19 cellular contexts compared by ENCODE assay signal in the genomic region with DNA sequence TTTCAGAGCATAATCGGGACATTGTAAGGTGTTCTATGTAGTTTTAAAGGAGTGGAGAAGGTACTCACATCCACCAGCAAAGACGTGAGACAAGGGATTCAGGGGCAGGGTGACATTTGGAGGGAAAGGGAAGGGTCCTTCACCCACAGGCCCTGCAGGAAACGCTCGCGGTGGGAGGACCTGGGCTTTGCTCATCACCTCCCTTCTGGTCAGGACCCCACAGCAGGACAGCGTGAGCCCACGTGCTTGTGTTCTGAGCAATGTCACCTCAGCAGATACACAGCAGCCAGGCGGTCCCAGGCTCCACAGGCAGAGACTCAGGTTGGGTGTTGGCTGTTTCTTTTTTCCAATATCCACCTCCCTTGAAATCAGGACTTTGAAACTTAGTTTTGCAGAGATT. TPM values are rescaled to one million over a fixed set of nuclear protein-coding genes. Genes with fewer than 3 reads are reported as not detected.
DNase-seq lines count a peak whose midpoint lies in the region; ATAC-seq, FAIRE-seq and TF ChIP-seq lines count a peak whose summit lies in the region.
"Had no signal": no experiment of that assay in that cellular context is flagged by ENCODE, and none has a peak within 500 bp of the region (broad histone marks: within the 10 kb centered on the region; RNA-seq: fewer than 3 reads in every experiment).

No MANE protein-coding gene starts in this region.

- H2BK12ac ChIP-seq in H1 (ENCODE audit: low read depth, low read length) = no peak overlapping the region

- peak overlapping the region; percentile 53 for H3K4ac ChIP-seq in H1 (replicated peaks; ENCODE audit: insufficient read length, low read depth, low read length)

- no peaks in the 10 kb centered on the region for H3K79me2 ChIP-seq in H1 (ENCODE audit: control insufficient read depth in 1 of 2, insufficient read depth in 2 of 2, low read length in 2 of 2)
- H3K79me2 ChIP-seq in MM.1S (ENCODE audit: low read length) = no peaks in the 10 kb centered on the region

- no peaks in the 10 kb centered on the region for H3F3A ChIP-seq in MM.1S (ENCODE audit: insufficient read depth, low read length)

- no peak overlapping the region for H2BK15ac ChIP-seq in H1 (ENCODE audit: low read length)

- POLR2A ChIA-PET in H1 (lab: Charles Lee; ENCODE audit: partially characterized antibody) = interaction anchor here (1.2 kb wide), 1 partner anchor 22 kb away, joined by 3 read pairs; no protein-coding TSS in a partner anchor

- H3K27ac Mint-ChIP-seq in natural killer cell treated with Interleukin-12 subunit alpha and Interleukin-12 subunit beta and Interleukin-15 and Interleukin-18, amount 100 ng/mL, for 72 hours = peak overlapping the region in 1 of 2 donors; percentile 62
- no peak overlapping the region for H3K27ac Mint-ChIP-seq in natural killer cell
- H3K27ac Mint-ChIP-seq: CD8-positive, alpha-beta T cell; HFFc6 had no signal

- H3K36me3 ChIP-seq in H1 (ENCODE audit: control insufficient read depth in 2 of 4, insufficient read depth in 4 of 4, low read length in 3 of 4) (no peaks in the 10 kb centered on the region), MM.1S (replicated peaks; ENCODE audit: insufficient read depth, low read length) (no peaks in the 10 kb centered on the region)
- H3K36me3 ChIP-seq: BLaER1 treated with 17β-estradiol and CSF1 and Interleukin-3, amounts not matched to agents 10 nM and 100 nM had no signal

- TF ChIP-seq RAD21 in H1 (IDR thresholded peaks at IDR 0.05 in 1 of 2, conservative IDR thresholded peaks at IDR 0.05 in 1 of 2; ENCODE audit: low read depth in 2 of 2, low read length in 2 of 2) = no peak

- H3K27ac ChIP-seq in H1 (ENCODE audit: low read depth, low read length) (no peak overlapping the region), MM.1S (ENCODE audit: low read length) (no peak overlapping the region)
- H3K27ac ChIP-seq: BLaER1 treated with 17β-estradiol and CSF1 and Interleukin-3, amounts not matched to agents 10 nM and 100 nM; GM23248; HL-60 had no signal

- no peak overlapping the region for H3K14ac ChIP-seq in H1 (ENCODE audit: insufficient read length)

- H3K4me3 ChIP-seq in H1 (ENCODE audit: extremely low read depth in 1 of 4, insufficient read depth in 2 of 4, low read depth in 3 of 4, low read length in 4 of 4) (no peak overlapping the region), MM.1S (ENCODE audit: low read length) (no peak overlapping the region)
- H3K4me3 ChIP-seq: BLaER1 treated with 17β-estradiol and CSF1 and Interleukin-3, amounts not matched to agents 10 nM and 100 nM; GM23248 had no signal

- H3K79me1 ChIP-seq in H1 (ENCODE audit: low read depth, low read length) = no peaks in the 10 kb centered on the region

- intact Hi-C loops in natural killer cell (cut with micrococcal nuclease) (no loop called here), posterior vena cava (cut with DNase I) (no loop called here)

- no peak overlapping the region for H3K56ac ChIP-seq in H1 (replicated peaks; ENCODE audit: insufficient read length, low read depth, low read length)

- no peak overlapping the region for H4K91ac ChIP-seq in H1 (replicated peaks; ENCODE audit: insufficient read length, low read length)

- no peak overlapping the region for H4K5ac ChIP-seq in H1 (ENCODE audit: insufficient read length, low read depth, low read length)

- H3K4me2 ChIP-seq in H1 (ENCODE audit: insufficient read depth in 1 of 2, low read depth in 2 of 2, low read length in 2 of 2) (no peak overlapping the region), MM.1S (ENCODE audit: low read depth, low read length) (no peak overlapping the region)
- H3K4me2 ChIP-seq: BLaER1 treated with 17β-estradiol and CSF1 and Interleukin-3, amounts not matched to agents 10 nM and 100 nM had no signal

- H3K4me1 ChIP-seq in H1 (replicated peaks in 1 of 4; ENCODE audit: control insufficient read depth in 3 of 4, insufficient read depth in 4 of 4, low read length in 3 of 4) (no peaks in the 10 kb centered on the region), MM.1S (ENCODE audit: low read length) (no peaks in the 10 kb centered on the region)

- CTCF ChIA-PET in H1 (lab: Charles Lee; ENCODE audit: partially characterized antibody) = interaction anchor here (1.6 kb wide), 1 partner anchor 8 kb away, joined by 6 read pairs; no protein-coding TSS in a partner anchor

- FAIRE-seq in H1 (lab: Jason Lieb, UNC) (no peak), frontal cortex (lab: Jason Lieb, UNC) (no peak)

- H3K9ac ChIP-seq in H1 (replicated peaks in 1 of 4; ENCODE audit: extremely low read depth in 1 of 4, low read depth in 3 of 4, low read length in 3 of 4) = no peak overlapping the region
- no peak overlapping the region for H3K9ac ChIP-seq in MM.1S (ENCODE audit: low read length)
- H3K9ac ChIP-seq: BLaER1 treated with 17β-estradiol and CSF1 and Interleukin-3, amounts not matched to agents 10 nM and 100 nM; GM23248 had no signal

- no peaks in the 10 kb centered on the region for H3K36me3 Mint-ChIP-seq in natural killer cell treated with Interleukin-12 subunit alpha and Interleukin-12 subunit beta and Interleukin-15 and Interleukin-18, amount 100 ng/mL, for 72 hours
- H3K36me3 Mint-ChIP-seq in natural killer cell = no peaks in the 10 kb centered on the region
- H3K36me3 Mint-ChIP-seq: CD8-positive, alpha-beta T cell had no signal

- no peaks in the 10 kb centered on the region for H3K9me2 ChIP-seq in MM.1S (replicated peaks; ENCODE audit: insufficient read depth, low read length)

- H3K27me3 ChIP-seq in H1 (replicated peaks in 1 of 4; ENCODE audit: control insufficient read depth in 3 of 4, extremely low read depth in 1 of 4, insufficient read depth in 3 of 4, low read length in 3 of 4) (no peaks in the 10 kb centered on the region; a peak in 1 of 7 replicates), MM.1S (replicated peaks; ENCODE audit: insufficient read depth, low read length) (peaks cover 33% of the 10 kb centered on the region)

- no peak overlapping the region for H3K18ac ChIP-seq in H1 (ENCODE audit: extremely low read depth, low read length)

- no peak overlapping the region for H2BK120ac ChIP-seq in H1 (replicated peaks; ENCODE audit: low read depth, low read length)

- H4K20me1 ChIP-seq in H1 (replicated peaks in 1 of 2; ENCODE audit: control insufficient read depth in 1 of 2, insufficient read depth in 2 of 2, low read length in 2 of 2) (no peaks in the 10 kb centered on the region), MM.1S (ENCODE audit: insufficient read depth, low read length) (no peaks in the 10 kb centered on the region)
- H4K20me1 ChIP-seq: BLaER1 treated with 17β-estradiol and CSF1 and Interleukin-3, amounts not matched to agents 10 nM and 100 nM had no signal

- peaks cover 41 to 60% of the 10 kb centered on the region in 2 donors for H3K27me3 Mint-ChIP-seq in natural killer cell treated with Interleukin-12 subunit alpha and Interleukin-12 subunit beta and Interleukin-15 and Interleukin-18, amount 100 ng/mL, for 72 hours
- H3K27me3 Mint-ChIP-seq in natural killer cell (ENCODE audit: low read depth in 2 of 2) = peaks cover 59 to 63% of the 10 kb centered on the region in 2 donors

- ATAC-seq in natural killer cell treated with Interleukin-12 subunit alpha and Interleukin-12 subunit beta and Interleukin-15 and Interleukin-18, amount 100 ng/mL, for 72 hours = no peak
- ATAC-seq in natural killer cell = no peak
- ATAC-seq: CD8-positive, alpha-beta T cell; HCT116 had no signal

- no peaks in the 10 kb centered on the region for H3K9me3 Mint-ChIP-seq in natural killer cell treated with Interleukin-12 subunit alpha and Interleukin-12 subunit beta and Interleukin-15 and Interleukin-18, amount 100 ng/mL, for 72 hours
- H3K9me3 Mint-ChIP-seq in natural killer cell = no peaks in the 10 kb centered on the region
- H3K9me3 Mint-ChIP-seq: CD8-positive, alpha-beta T cell; HFFc6 had no signal

- DNase-seq in natural killer cell treated with Interleukin-12 subunit alpha and Interleukin-12 subunit beta and Interleukin-15 and Interleukin-18, amount 100 ng/mL, for 72 hours (ENCODE audit: low spot score) = peak; percentile 44
- DNase-seq in natural killer cell = no peak
- no peak for DNase-seq in H1 (ENCODE audit: low read depth in 1 of 2, low spot score in 2 of 2)
- peak; percentile 54 for DNase-seq in posterior vena cava (ENCODE audit: low spot score)
- DNase-seq in MM.1S = no peak
- DNase-seq in NCI-H2171 (lab: John Stamatoyannopoulos, UW) = no peak
- no peak for DNase-seq in GM19240 (ENCODE audit: insufficient read length, low spot score)
- DNase-seq in frontal cortex (ENCODE audit: low spot score in 2 of 2) = no peak
- DNase-seq: Calu3; CD8-positive, alpha-beta T cell; DMS79 treated with DMSO at 0.1 percent for 48 hours; GF-D8; GM23248; H7; HFFc6 had no signal

- no peak for TF ChIP-seq EP300 in H1 (IDR thresholded peaks at IDR 0.05; ENCODE audit: borderline replicate concordance in 1 of 2, low read depth in 2 of 2, low read length in 2 of 2)

- H3K9me3 ChIP-seq in H1 (ENCODE audit: insufficient read depth in 2 of 2, low read depth in 1 of 2, low read length in 1 of 2) = no peaks in the 10 kb centered on the region
- H3K9me3 ChIP-seq in MM.1S (replicated peaks; ENCODE audit: insufficient read depth, low read length) = no peaks in the 10 kb centered on the region
- H3K9me3 ChIP-seq: BLaER1 treated with 17β-estradiol and CSF1 and Interleukin-3, amounts not matched to agents 10 nM and 100 nM had no signal

- H2AK5ac ChIP-seq in H1 (ENCODE audit: low read depth, low read length) = no peak overlapping the region

- H3K4me3 Mint-ChIP-seq in natural killer cell treated with Interleukin-12 subunit alpha and Interleukin-12 subunit beta and Interleukin-15 and Interleukin-18, amount 100 ng/mL, for 72 hours = no peak overlapping the region
- no peak overlapping the region for H3K4me3 Mint-ChIP-seq in natural killer cell
- H3K4me3 Mint-ChIP-seq: B cell; CD8-positive, alpha-beta T cell; HFFc6 had no signal

- WGBS in H1 (ENCODE audit: extremely low coverage in 1 of 2, insufficient coverage in 1 of 2, insufficient read length in 1 of 2, insufficient replicate concordance in 2 of 2, low coverage in 1 of 2, low lambda C conversion rate in 2 of 2, missing lambda C conversion rate in 1 of 2), 2 experiments = 94% methylated on average over 8 of the region's 8 CpGs; no CpG with 5 or more reads in 1 of the 2 experiments

- H2BK20ac ChIP-seq in H1 (ENCODE audit: low read length) = no peak overlapping the region

- TF ChIP-seq POLR2A in H1 (IDR thresholded peaks at IDR 0.05; ENCODE audit: control extremely low read depth in 1 of 2, low read depth in 2 of 2, low read length in 2 of 2) = no peak

- H4K8ac ChIP-seq in H1 (ENCODE audit: extremely low read depth, insufficient read depth, low read length) = no peak overlapping the region

- H2AFZ ChIP-seq in H1 (ENCODE audit: low read length) (0 out of 2 replicates have a peak overlapping the region, but pooled peaks have one; percentile 29), MM.1S (ENCODE audit: low read length) (no peak overlapping the region)
- H2AFZ ChIP-seq: GM23248 had no signal

- H2BK5ac ChIP-seq in H1 (ENCODE audit: low read depth, low read length) = no peak overlapping the region

- H3K23me2 ChIP-seq in H1 (ENCODE audit: low read depth, low read length) = no peaks in the 10 kb centered on the region

- H3K23ac ChIP-seq in H1 (ENCODE audit: insufficient read length) = no peak overlapping the region

- no peaks in the 10 kb centered on the region for H3K4me1 Mint-ChIP-seq in natural killer cell treated with Interleukin-12 subunit alpha and Interleukin-12 subunit beta and Interleukin-15 and Interleukin-18, amount 100 ng/mL, for 72 hours (ENCODE audit: low read depth in 2 of 2)
- no peaks in the 10 kb centered on the region for H3K4me1 Mint-ChIP-seq in natural killer cell
- H3K4me1 Mint-ChIP-seq: B cell had no signal

- no peak for TF ChIP-seq CTCF in natural killer cell (IDR thresholded peaks at IDR 0.05)
- no peak for TF ChIP-seq CTCF in H1 (IDR thresholded peaks at IDR 0.05; ENCODE audit: control extremely low read depth in 1 of 3, insufficient read depth in 1 of 3, low read depth in 1 of 3, low read length in 3 of 3)
- no peak for TF ChIP-seq CTCF in MM.1S (IDR thresholded peaks at IDR 0.05; ENCODE audit: low read length)

RNA-seq across cellular contexts. Expression of gene DLL1, which starts 27.5 kb away (rescaled TPM):
- total RNA-seq in natural killer cell treated with Interleukin-12 subunit alpha and Interleukin-12 subunit beta and Interleukin-15 and Interleukin-18, amount 100 ng/mL, for 72 hours = under 1 TPM; 0.12 to 0.61 TPM
- 10 to 100 TPM in 1 of 3 donors, 1 to 10 TPM in 2; 4.3 to 16.9 (median 6.0) TPM for total RNA-seq in natural killer cell
- 3.8 and 5.6 TPM in 2 replicates for total RNA-seq in H1 (2021; fragmentation: NEBNext Ultra II Directional; extraction: Animal tissue kit (Norgen Biotek cat#: 25700))
- polyA plus RNA-seq in H1 (2011; rRNA removed) = 1.7 and 3.1 TPM in 2 replicates
- 3.3 TPM for polyA plus RNA-seq in H1 (2011; cell fraction: cytosol; rRNA removed)
- polyA plus RNA-seq in H1 (2011; cell fraction: nucleus; rRNA removed) = 8.7 TPM
- polyA plus RNA-seq in H1 (2012, experiment 1 of 2) = 1.5 to 2.8 TPM (median 2.7 TPM) in 4 replicates
- 1.5 TPM for polyA plus RNA-seq in H1 (2012, experiment 2 of 2)
- 1.4 TPM for polyA plus RNA-seq in H1 (2013, experiment 1 of 2)
- polyA plus RNA-seq in H1 (2013, experiment 2 of 2) = 1.0 TPM
- polyA minus RNA-seq in H1 (2011; rRNA and poly(A)+ RNA removed) = 0.39 and 0.95 TPM in 2 replicates
- polyA minus RNA-seq in H1 (2011; cell fraction: cytosol; rRNA and poly(A)+ RNA removed) = 2.3 TPM
- polyA minus RNA-seq in H1 (2011; cell fraction: nucleus; rRNA and poly(A)+ RNA removed) = 2.6 TPM
- 10 to 100 TPM in 1 of 2 donors, 1 to 10 TPM in 1; 9.6 to 14.1 TPM for total RNA-seq in posterior vena cava
- total RNA-seq in frontal cortex = 9.0 TPM

RNA-seq across cellular contexts. Expression of gene FAM120B, which starts 43.1 kb away (rescaled TPM):
- total RNA-seq in natural killer cell treated with Interleukin-12 subunit alpha and Interleukin-12 subunit beta and Interleukin-15 and Interleukin-18, amount 100 ng/mL, for 72 hours = 10 to 100 TPM; 19.9 to 28.0 TPM
- 10 to 100 TPM; 37.8 to 55.6 (median 39.9) TPM for total RNA-seq in natural killer cell
- 12.0 and 12.5 TPM in 2 replicates for total RNA-seq in H1 (2021; fragmentation: NEBNext Ultra II Directional; extraction: Animal tissue kit (Norgen Biotek cat#: 25700))
- 4.2 and 5.1 TPM in 2 replicates for polyA plus RNA-seq in H1 (2011; rRNA removed)
- 5.8 TPM for polyA plus RNA-seq in H1 (2011; cell fraction: cytosol; rRNA removed)
- polyA plus RNA-seq in H1 (2011; cell fraction: nucleus; rRNA removed) = 11.3 TPM
- polyA plus RNA-seq in H1 (2012, experiment 1 of 2) = 6.9 to 9.1 TPM (median 8.0 TPM) in 4 replicates
- 1.6 TPM for polyA plus RNA-seq in H1 (2012, experiment 2 of 2)
- polyA plus RNA-seq in H1 (2013, experiment 1 of 2) = 8.2 TPM
- polyA plus RNA-seq in H1 (2013, experiment 2 of 2) = 8.6 TPM
- polyA minus RNA-seq in H1 (2011; rRNA and poly(A)+ RNA removed) = 22.0 and 30.5 TPM in 2 replicates
- polyA minus RNA-seq in H1 (2011; cell fraction: cytosol; rRNA and poly(A)+ RNA removed) = 6.2 TPM
- 35.7 TPM for polyA minus RNA-seq in H1 (2011; cell fraction: nucleus; rRNA and poly(A)+ RNA removed)
- total RNA-seq in posterior vena cava = 10 to 100 TPM; 18.7 to 25.3 TPM
- 57.5 TPM for total RNA-seq in frontal cortex

Comparison
In these comparisons a context has a peak if more than half of its experiments do, and no peak if none do; other contexts are left out.
1. DNase-seq: peak in natural killer cell treated with Interleukin-12 subunit alpha and Interleukin-12 subunit beta and Interleukin-15 and Interleukin-18, amount 100 ng/mL, for 72 hours (single experiment) and posterior vena cava (single experiment); none in natural killer cell (single experiment), H1 (0 of 2), MM.1S (single experiment), NCI-H2171 (single experiment), GM19240 (single experiment) and frontal cortex (0 of 2).